In the genomic region with DNA sequence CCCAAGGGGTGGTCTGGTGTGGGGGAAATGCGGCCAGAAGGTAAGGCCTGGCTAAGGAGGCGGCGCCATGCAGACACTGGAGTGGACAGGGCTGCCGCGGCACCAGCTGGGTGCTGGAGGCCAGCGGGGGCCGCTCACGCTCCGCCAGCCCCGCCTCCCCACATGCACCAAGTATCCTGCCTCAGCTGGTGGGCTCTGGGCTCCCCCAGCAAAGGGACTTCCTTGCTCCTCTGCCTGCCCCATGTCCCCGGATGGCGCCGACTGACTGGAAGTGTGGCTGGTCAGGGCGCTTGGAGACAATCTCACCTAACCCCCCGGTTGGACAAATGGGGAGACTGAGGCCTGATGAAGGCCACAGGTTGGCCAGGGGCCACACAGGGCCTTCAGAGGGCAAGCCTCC, we compare ENCODE assay signal across 26 cellular contexts. TPM values are rescaled to one million over a fixed set of nuclear protein-coding genes. Genes with fewer than 3 reads are reported as not detected.
"Had no signal": no experiment of that assay in that cellular context is flagged by ENCODE, and none has a peak within 500 bp of the region (broad histone marks: within the 10 kb centered on the region; RNA-seq: fewer than 3 reads in every experiment).

No MANE protein-coding gene starts in this region.

- H3K27ac ChIP-seq: coronary artery, epithelial cell of prostate, gastroesophageal sphincter, lower lobe of right lung, sigmoid colon, thoracic aorta, vagina had no signal

- H3K4me1 Mint-ChIP-seq: activated naive CD8-positive, alpha-beta T cell treated with anti-CD3 and anti-CD28 coated beads, Interleukin-2, amount 10 ng/mL, durations not matched to agents 7 days and 5 days; naive B cell; stimulated activated naive B cell treated with anti-CD40 and anti-IgM and Interleukin-4, amounts not matched to agents 10 μg/mL and 1 μg/mL and 100 μg/mL, for 72 hours; WTC11 had no signal

- DNase-seq: activated CD4-positive, alpha-beta T cell treated with anti-CD3 and anti-CD28 coated beads, Interleukin-2, amount 50 U/mL, for 4 hours; activated CD8-positive, alpha-beta memory T cell treated with anti-CD3 and anti-CD28 coated beads, Interleukin-2, amount 50 U/mL, for 48 hours; activated effector memory CD4-positive, alpha-beta T cell treated with Interleukin-2 at 50 U/mL for 16 hours; activated naive CD4-positive, alpha-beta T cell treated with anti-CD3 and anti-CD28 coated beads for 36 hours; activated naive CD8-positive, alpha-beta T cell treated with anti-CD3 and anti-CD28 coated beads, Interleukin-2, amount 10 ng/mL, durations not matched to agents 7 days and 5 days; activated T-cell treated with anti-CD3 and anti-CD28 coated beads, Interleukin-2, amount 50 U/mL, for 48 hours; cerebellar nuclear complex; islet precursor cell; left cardiac atrium; lower lobe of right lung; naive B cell; occipital lobe; sigmoid colon; stimulated activated CD4-positive, alpha-beta T cell treated with anti-CD3 and anti-CD28 coated beads, Interleukin-15, amount 100 ng/mL, for 24 hours; stimulated activated CD4-positive, alpha-beta T cell treated with anti-CD3 and anti-CD28 coated beads, Interleukin-2, amount 100 ng/mL, for 48 hours; stimulated activated CD8-positive, alpha-beta memory T cell treated with anti-CD3 and anti-CD28 coated beads, Interleukin-4, amount 100 ng/mL, for 48 hours; stimulated activated naive B cell treated with anti-CD40 and anti-IgM and Interleukin-4, amounts not matched to agents 10 μg/mL and 1 μg/mL and 100 μg/mL, for 72 hours; T-helper 1 cell had no signal

- H3K9me3 ChIP-seq: gastroesophageal sphincter, lower lobe of right lung, sigmoid colon, thoracic aorta, vagina had no signal

- H3K4me3 Mint-ChIP-seq: activated naive CD4-positive, alpha-beta T cell treated with anti-CD3 and anti-CD28 coated beads for 36 hours; activated naive CD8-positive, alpha-beta T cell treated with anti-CD3 and anti-CD28 coated beads, Interleukin-2, amount 10 ng/mL, durations not matched to agents 7 days and 5 days; naive B cell; stimulated activated naive B cell treated with anti-CD40 and anti-IgM and Interleukin-4, amounts not matched to agents 10 μg/mL and 1 μg/mL and 100 μg/mL, for 72 hours; type B pancreatic cell; WTC11 had no signal

- H3K4me1 ChIP-seq: gastroesophageal sphincter, lower lobe of right lung, vagina had no signal

- H3K27me3 Mint-ChIP-seq: activated naive CD8-positive, alpha-beta T cell treated with anti-CD3 and anti-CD28 coated beads, Interleukin-2, amount 10 ng/mL, durations not matched to agents 7 days and 5 days; naive B cell; stimulated activated naive B cell treated with anti-CD40 and anti-IgM and Interleukin-4, amounts not matched to agents 10 μg/mL and 1 μg/mL and 100 μg/mL, for 72 hours; type B pancreatic cell had no signal

- H3K4me3 ChIP-seq: coronary artery, gastroesophageal sphincter, lower lobe of right lung, sigmoid colon, smooth muscle cell, thoracic aorta, vagina had no signal

- H3K27ac Mint-ChIP-seq: activated naive CD4-positive, alpha-beta T cell treated with anti-CD3 and anti-CD28 coated beads for 36 hours; activated naive CD8-positive, alpha-beta T cell treated with anti-CD3 and anti-CD28 coated beads, Interleukin-2, amount 10 ng/mL, durations not matched to agents 7 days and 5 days; type B pancreatic cell; WTC11 had no signal

- ATAC-seq: gastroesophageal sphincter; lower lobe of right lung; stimulated activated naive B cell treated with anti-CD40 and anti-IgM and Interleukin-4, amounts not matched to agents 10 μg/mL and 1 μg/mL and 100 μg/mL, for 72 hours; WTC11 had no signal

- H3K9me3 Mint-ChIP-seq: activated naive CD4-positive, alpha-beta T cell treated with anti-CD3 and anti-CD28 coated beads for 36 hours; activated naive CD8-positive, alpha-beta T cell treated with anti-CD3 and anti-CD28 coated beads, Interleukin-2, amount 10 ng/mL, durations not matched to agents 7 days and 5 days; naive B cell; stimulated activated naive B cell treated with anti-CD40 and anti-IgM and Interleukin-4, amounts not matched to agents 10 μg/mL and 1 μg/mL and 100 μg/mL, for 72 hours; type B pancreatic cell; WTC11 had no signal

RNA-seq across cellular contexts. Expression of a gene that starts 7.6 kb away (rescaled TPM):
- total RNA-seq: smooth muscle cell had no signal
